11 cellular contexts compared by ENCODE assay signal in genomic region chr10:127129104-127129503, GRCh38.
"Had no signal": no experiment of that assay in that cellular context is flagged by ENCODE, and none has a peak within 500 bp of the region (broad histone marks: within the 10 kb centered on the region; RNA-seq: fewer than 3 reads in every experiment).

No MANE protein-coding gene starts in this region.

- H3K4me1 Mint-ChIP-seq: GM23338, H9 had no signal

- H3K4me3 Mint-ChIP-seq: GM23338, H9, HFFc6 had no signal

- H3K9me3 ChIP-seq: HAP-1 had no signal

- H3K4me3 ChIP-seq: GM23248, GM23338, HAP-1 had no signal

- H3K4me1 ChIP-seq: HAP-1 had no signal

- H3K9ac ChIP-seq: GM23248 had no signal

- ATAC-seq: GM23338, HCT116 had no signal

- H3K27ac ChIP-seq: GM23248 had no signal

- H3K27ac Mint-ChIP-seq: GM23338, H9, HFFc6 had no signal

- DNase-seq: GM23248, GOT3, H7, H9, HCEC 1CT, HFFc6 had no signal

- FAIRE-seq: H1, H54 had no signal

- H3K9me3 Mint-ChIP-seq: GM23338, H9, HFFc6 had no signal

- H3K36me3 ChIP-seq: HAP-1 had no signal

- H2AFZ ChIP-seq: GM23248, GM23338 had no signal

- H3K4me2 ChIP-seq: GM23338 had no signal
